ENCODE assay signal across 8 cellular contexts in genomic region chr12:7189398-7190267, GRCh38. TPM values are rescaled to one million over a fixed set of nuclear protein-coding genes. Genes with fewer than 3 reads are reported as not detected.
DNase-seq lines count a peak whose midpoint lies in the region; ATAC-seq and TF ChIP-seq lines count a peak whose summit lies in the region.

Gene PEX5, plus strand, starts transcription at chr12:7189686. Its CDS starts 692 bp downstream, at chr12:7190378.

- H3K79me2 ChIP-seq in smooth muscle cell (ENCODE audit: low read depth) = no peaks in the 10 kb centered on the region

- H3K4me3 ChIP-seq in AG04450 (ENCODE audit: low read depth, low read length) (peak within 1 kb of the TSS; percentile 93), cardiac fibroblast (replicated peaks in 1 of 2; ENCODE audit: low read depth in 2 of 2, low read length in 2 of 2) (peak within 1 kb of the TSS; percentile 91 to 97), smooth muscle cell (peak within 1 kb of the TSS; percentile 66)

- H4K20me1 ChIP-seq in smooth muscle cell (ENCODE audit: low read depth) = no peaks in the 10 kb centered on the region

- H3F3A ChIP-seq in smooth muscle cell (ENCODE audit: low read depth) = peaks cover 4% of the 10 kb centered on the region

- H3K27ac ChIP-seq in AG04450 (ENCODE audit: low read depth, low read length) (peak within 1 kb of the TSS; percentile 74), smooth muscle cell (ENCODE audit: low read depth) (peak within 1 kb of the TSS; percentile 88)

- ATAC-seq in GM18907 (IDR thresholded peaks at IDR 0.05; ENCODE audit: unreplicated experiment) (peak; percentile 95), HG03159 (IDR thresholded peaks at IDR 0.05; ENCODE audit: unreplicated experiment) (peak; percentile 93), activated B cell treated with CpG ODN at 0.5 μM for 24 hours (ENCODE audit: low read depth) (peak; percentile 94)

- DNase-seq in AG04450 (ENCODE audit: low read depth, low spot score) (peak; percentile 77), NCI-H2227 (lab: John Stamatoyannopoulos, UW; ENCODE audit: unreplicated experiment) (peak; percentile 93), activated B cell treated with CpG ODN at 0.5 μM for 24 hours (peak; percentile 70), cardiac fibroblast (ENCODE audit: low read depth in 2 of 2) (peak; percentile 95 to 96), iPS-NIHi7 (ENCODE audit: extremely low spot score) (peak; percentile 96), smooth muscle cell (lab: John Stamatoyannopoulos, UW; ENCODE audit: unreplicated experiment) (peak; percentile 64)

- intact Hi-C loops in activated B cell treated with CpG ODN at 0.5 μM for 24 hours (cut with micrococcal nuclease) = loop anchor here (1.0 to 10.0 kb wide), 8 partner anchors 59 to 1055 kb away; partner anchors contain the start of genes CLSTN3, LRRC23, SPSB2 and USP5

- no peaks in the 10 kb centered on the region for H3K27me3 ChIP-seq in AG04450 (ENCODE audit: control insufficient read depth, insufficient read depth, low read length)
- no peaks in the 10 kb centered on the region for H3K27me3 ChIP-seq in smooth muscle cell (ENCODE audit: low read depth)

- peaks cover 26% of the 10 kb centered on the region for H3K36me3 Mint-ChIP-seq in activated B cell treated with CpG ODN at 0.5 μM for 24 hours (ENCODE audit: low read depth)

- H3K9me3 Mint-ChIP-seq in activated B cell treated with CpG ODN at 0.5 μM for 24 hours = no peaks in the 10 kb centered on the region

- POLR2A ChIA-PET in AG04450 (lab: Yijun Ruan, JAX) = interaction anchor here (0.6 kb wide), 1 partner anchor 45 kb away, joined by 3 read pairs; no protein-coding TSS in a partner anchor
- POLR2A ChIA-PET in activated B cell treated with CpG ODN at 0.5 μM for 24 hours (lab: Charles Lee) = interaction anchor here (0.6 to 1.2 kb wide), 6 partner anchors 243 to 837 kb away, joined by 3 to 8 read pairs (median 4); partner anchors contain the start of genes C12orf57, RNU7-1 and SPSB2

- peak within 1 kb of the TSS; percentile 96 for H2AFZ ChIP-seq in smooth muscle cell (ENCODE audit: low read depth)

- peak within 1 kb of the TSS; percentile 92 for H3K4me3 Mint-ChIP-seq in activated B cell treated with CpG ODN at 0.5 μM for 24 hours

- CTCF ChIA-PET in AG04450 (lab: Charles Lee) = interaction anchor here (0.7 to 3.0 kb wide), 7 partner anchors 16 to 305 kb away, joined by 3 to 22 read pairs (median 4); no protein-coding TSS in a partner anchor
- CTCF ChIA-PET in activated B cell treated with CpG ODN at 0.5 μM for 24 hours (lab: Charles Lee) = interaction anchor here (0.8 to 1.1 kb wide), 3 partner anchors 12 to 317 kb away, joined by 3 read pairs; partner anchors contain the start of gene SPSB2

- H3K4me2 ChIP-seq in smooth muscle cell = peak within 1 kb of the TSS; percentile 89

- WGBS in smooth muscle cell (ENCODE audit: low lambda C conversion rate) = 2% methylated on average over 36 of the region's 68 CpGs

- H3K36me3 ChIP-seq in smooth muscle cell (ENCODE audit: low read depth) = no peaks in the 10 kb centered on the region

- H3K27ac Mint-ChIP-seq in activated B cell treated with CpG ODN at 0.5 μM for 24 hours = peak within 1 kb of the TSS; percentile 91

- peaks cover 31% of the 10 kb centered on the region for H3K4me1 Mint-ChIP-seq in activated B cell treated with CpG ODN at 0.5 μM for 24 hours

- TF ChIP-seq CTCF in AG04450 (IDR thresholded peaks at IDR 0.05; ENCODE audit: low read depth, low read length) = no peak
- TF ChIP-seq CTCF in activated B cell treated with CpG ODN at 0.5 μM for 24 hours (IDR thresholded peaks at IDR 0.05) = no peak
- TF ChIP-seq CTCF in cardiac fibroblast (IDR thresholded peaks at IDR 0.05; ENCODE audit: low read depth, low read length) = no peak
- TF ChIP-seq CTCF in smooth muscle cell (IDR thresholded peaks at IDR 0.05; ENCODE audit: borderline replicate concordance, insufficient read depth, poor library complexity, severe bottlenecking) = no peak

- H3K9me3 ChIP-seq in AG04450 (ENCODE audit: control insufficient read depth, insufficient read depth, low read length) (no peaks in the 10 kb centered on the region), smooth muscle cell (replicated peaks; ENCODE audit: low read depth) (no peaks in the 10 kb centered on the region)

- H3K4me1 ChIP-seq in smooth muscle cell (ENCODE audit: low read depth) = peaks cover 10% of the 10 kb centered on the region

- H3K9ac ChIP-seq in smooth muscle cell (ENCODE audit: low read depth) = peak within 1 kb of the TSS; percentile 87

- H3K27me3 Mint-ChIP-seq in activated B cell treated with CpG ODN at 0.5 μM for 24 hours = no peaks in the 10 kb centered on the region

RNA-seq across cellular contexts. Expression of gene PEX5, which starts in this region (rescaled TPM):
- 13.8 and 15.5 TPM in 2 replicates for polyA plus RNA-seq in AG04450 (2011; rRNA removed)
- 22.7 and 25.2 TPM in 2 replicates for polyA minus RNA-seq in AG04450 (2011; rRNA and poly(A)+ RNA removed)
- 24.9 and 26.8 TPM in 2 replicates for total RNA-seq in activated B cell treated with CpG ODN at 0.5 μM for 24 hours
- total RNA-seq in smooth muscle cell = 6.6 and 13.2 TPM in 2 replicates
- polyA plus RNA-seq in smooth muscle cell = 8.3 and 8.9 TPM in 2 replicates

Comparison
In these comparisons a context has a peak if more than half of its experiments do, and no peak if none do; other contexts are left out.
1. Peak in every context shown above with its lines: DNase-seq, ATAC-seq, H3K4me3 ChIP-seq and H3K27ac ChIP-seq.